ENCODE assay signal across 8 cellular contexts in the genomic region with DNA sequence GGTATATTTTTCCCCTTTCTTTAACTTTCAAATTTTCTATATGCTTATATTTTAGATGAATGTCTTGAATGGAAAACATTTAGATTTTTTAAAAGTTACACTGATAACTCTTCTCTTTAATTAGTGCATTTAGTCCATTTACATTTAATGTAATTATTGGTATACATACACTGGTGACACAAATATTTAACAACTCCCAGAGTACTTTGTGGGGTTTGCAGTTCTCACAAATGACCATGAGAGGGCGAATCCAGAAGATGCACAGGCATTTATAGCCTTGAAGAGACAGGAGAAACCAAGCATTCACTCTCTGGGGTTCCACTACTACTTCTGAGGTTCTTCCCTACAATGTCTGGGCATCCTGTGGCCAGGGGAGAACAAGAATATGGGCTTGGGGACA.
DNase-seq lines count a peak whose midpoint lies in the region; ATAC-seq, FAIRE-seq and TF ChIP-seq lines count a peak whose summit lies in the region.

No MANE protein-coding gene starts in this region.

- TF ChIP-seq EP300 in HepG2 (IDR thresholded peaks at IDR 0.05; ENCODE audit: low read depth in 2 of 2, low read length in 2 of 2) (no peak), HepG2 (CRISPR knock-in tag; IDR thresholded peaks at IDR 0.05; ENCODE audit: borderline replicate concordance) (no peak)

- no peak overlapping the region for H3K4me2 ChIP-seq in HepG2 (ENCODE audit: low read depth, low read length)

- CTCF ChIA-PET in HepG2 (lab: Yijun Ruan, JAX; ENCODE audit: low intra/inter-chr PET ratio, low total read pairs) = interaction anchor here (0.8 to 2.9 kb wide), 4 partner anchors 59 to 276 kb away, joined by 3 to 36 read pairs (median 7); no protein-coding TSS in a partner anchor

- no peaks in the 10 kb centered on the region for H3K9me3 ChIP-seq in HepG2 (ENCODE audit: low read length)

- FAIRE-seq in HepG2 (lab: Jason Lieb, UNC) = peak; percentile 61

- in situ Hi-C loops in HepG2 (cut with HindIII; ENCODE audit: extremely low pct_ligation_motif_present, low pct_unique_long_range_greater_than_20kb) = loop anchor here (5.0 kb wide), 1 partner anchor 61 kb away; no protein-coding TSS in a partner anchor

- intact Hi-C loops in HepG2 (cut with micrococcal nuclease; ENCODE audit: unreplicated experiment) = loop anchor here (1.0 to 10.0 kb wide), 2 partner anchors 60 to 278 kb away; no protein-coding TSS in a partner anchor

- no peaks in the 10 kb centered on the region for H3K4me1 ChIP-seq in HepG2 (ENCODE audit: insufficient read depth, low read length)

- ATAC-seq in HepG2 = peak; percentile 60
- no peak for ATAC-seq in stimulated activated naive CD8-positive, alpha-beta T cell treated with anti-CD3 and anti-CD28 coated beads, Interleukin-15, Interleukin-2, amounts not matched to agents 100 U/mL and 50 U/mL, for 24 hours

- BruUV-seq in HepG2 (replicated peaks; lab: Mats Ljungman, UMichigan) = no TSS peak

- 0% methylated on average over 1 of the region's 1 CpG for WGBS in HepG2 (ENCODE audit: low lambda C conversion rate)

- POLR2A ChIA-PET in HepG2 (lab: Yijun Ruan, JAX) = no interaction called here

- DNase-seq in COLO668 (lab: John Stamatoyannopoulos, UW; ENCODE audit: unreplicated experiment) = peak; percentile 28
- peak; percentile 50 for DNase-seq in HuH-7 (ENCODE audit: low spot score)
- DNase-seq in amniotic stem cell (lab: John Stamatoyannopoulos, UW) = peak; percentile 21
- DNase-seq in HepG2 (ENCODE audit: low spot score) = peak; percentile 44
- no peak for DNase-seq in stimulated activated naive CD8-positive, alpha-beta T cell treated with anti-CD3 and anti-CD28 coated beads, Interleukin-15, Interleukin-2, amounts not matched to agents 100 U/mL and 50 U/mL, for 24 hours
- DNase-seq in NCI-H226 = no peak
- no peak for DNase-seq in NCI-H187 (lab: John Stamatoyannopoulos, UW)
- no peak for DNase-seq in activated T-cell treated with anti-CD3 and anti-CD28 coated beads, Interleukin-2, amount 50 U/mL, for 48 hours

- 0 out of 2 replicates have a peak, but pooled peaks have one; percentile 34 for TF ChIP-seq RAD21 in HepG2 (CRISPR knock-in tag; IDR thresholded peaks at IDR 0.05)

- H3K4me3 ChIP-seq in HepG2 (replicated peaks in 1 of 3; ENCODE audit: insufficient read depth in 1 of 3, low read depth in 2 of 3, low read length in 3 of 3) = no peak overlapping the region

- H4K20me1 ChIP-seq in HepG2 (ENCODE audit: insufficient read depth, low read length) = no peaks in the 10 kb centered on the region

- peak; percentile 78 for TF ChIP-seq CTCF in HepG2 (CRISPR knock-in tag; IDR thresholded peaks at IDR 0.05)

- peaks cover 3 to 19% of the 10 kb centered on the region in 2 experiments; a peak in 3 of 5 replicates for H3K36me3 ChIP-seq in HepG2 (replicated peaks in 1 of 2; ENCODE audit: control insufficient read depth in 1 of 2, insufficient read depth in 2 of 2, low read length in 2 of 2)

- H3K79me2 ChIP-seq in HepG2 (ENCODE audit: insufficient read depth, low read length) = no peaks in the 10 kb centered on the region

- H3K27me3 ChIP-seq in HepG2 (ENCODE audit: control insufficient read depth in 1 of 2, insufficient read depth in 2 of 2, low read length in 2 of 2) = no peaks in the 10 kb centered on the region

- no peak overlapping the region for H2AFZ ChIP-seq in HepG2 (ENCODE audit: low read length)

- H3K27ac ChIP-seq in HepG2 (ENCODE audit: extremely low read length, insufficient read depth, low read length) = no peak overlapping the region

- no peak for TF ChIP-seq POLR2A in HepG2 (IDR thresholded peaks at IDR 0.05; ENCODE audit: insufficient read depth in 1 of 2, low read depth in 2 of 2, low read length in 2 of 2)

- no peak overlapping the region for H3K9ac ChIP-seq in HepG2 (ENCODE audit: insufficient read depth, low read depth, low read length)

TF ChIP-seq in HepG2, 621 proteins besides CTCF, POLR2A, EP300 and RAD21:
- TF ChIP-seq CHD2 (IDR thresholded peaks at IDR 0.05; ENCODE audit: low read depth, low read length) (no peak), SMC3 (IDR thresholded peaks at IDR 0.05; ENCODE audit: low read length) (peak; percentile 89), STAG1 (CRISPR knock-in tag; IDR thresholded peaks at IDR 0.05) (peak; percentile 67)

Comparison
In these comparisons a context has a peak if more than half of its experiments do, and no peak if none do; other contexts are left out.
1. DNase-seq: peak in COLO668 (single experiment), HuH-7 (single experiment), amniotic stem cell (single experiment) and HepG2 (single experiment); none in stimulated activated naive CD8-positive, alpha-beta T cell treated with anti-CD3 and anti-CD28 coated beads, Interleukin-15, Interleukin-2, amounts not matched to agents 100 U/mL and 50 U/mL, for 24 hours (single experiment), NCI-H226 (single experiment), NCI-H187 (0 of 2) and activated T-cell treated with anti-CD3 and anti-CD28 coated beads, Interleukin-2, amount 50 U/mL, for 48 hours (0 of 2).